ENCODE assay signal across 11 cellular contexts in the genomic region with DNA sequence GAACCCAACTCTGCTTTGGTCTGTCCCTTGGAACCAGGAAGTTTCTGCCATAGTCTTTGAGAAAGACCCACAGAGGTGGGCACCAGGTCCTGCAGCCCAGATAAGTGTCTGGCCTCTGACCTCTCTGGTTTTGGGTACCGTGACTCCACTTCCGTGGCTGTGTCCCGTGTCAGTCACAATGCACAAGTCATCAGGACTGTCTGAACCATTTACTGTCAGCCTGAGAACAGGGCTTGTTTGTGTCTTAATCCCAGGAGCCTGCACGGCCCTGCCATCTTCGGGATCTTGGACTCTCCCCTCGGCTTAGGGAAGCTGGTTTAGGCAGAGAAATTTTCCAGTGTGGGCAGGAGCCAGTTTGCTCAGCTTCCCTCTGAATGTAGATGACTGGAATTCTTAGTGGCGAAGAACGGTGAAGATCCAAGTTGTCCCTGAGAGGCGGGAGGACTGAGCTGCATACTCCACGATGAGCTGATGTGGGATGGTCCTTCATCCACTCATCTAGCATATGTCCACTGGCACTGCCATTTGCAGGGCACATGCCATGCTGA. TPM values are rescaled to one million over a fixed set of nuclear protein-coding genes. Genes with fewer than 3 reads are reported as not detected.
DNase-seq lines count a peak whose midpoint lies in the region; ATAC-seq and TF ChIP-seq lines count a peak whose summit lies in the region.
"Had no signal": no experiment of that assay in that cellular context is flagged by ENCODE, and none has a peak within 500 bp of the region (broad histone marks: within the 10 kb centered on the region; RNA-seq: fewer than 3 reads in every experiment).

No MANE protein-coding gene starts in this region.

- H3K9me3 ChIP-seq in fibroblast of lung (ENCODE audit: control insufficient read depth, insufficient read depth, low read depth, low read length) (no peaks in the 10 kb centered on the region), osteoblast (ENCODE audit: low read depth, low read length) (no peaks in the 10 kb centered on the region), upper lobe of left lung (no peaks in the 10 kb centered on the region), MG63 (no peaks in the 10 kb centered on the region)
- H3K9me3 ChIP-seq: Caco-2 had no signal

- TF ChIP-seq CTCF in fibroblast of lung (conservative IDR thresholded peaks at IDR 0.05 in 1 of 2, IDR thresholded peaks at IDR 0.05 in 1 of 2; ENCODE audit: low read depth in 1 of 2, low read length in 2 of 2) (no peak), osteoblast (IDR thresholded peaks at IDR 0.05; ENCODE audit: extremely low read depth, low read depth, low read length) (no peak), upper lobe of left lung (IDR thresholded peaks at IDR 0.05) (no peak)

- DNase-seq in fibroblast of lung (ENCODE audit: low read depth in 2 of 2) (peak in 1 of 2 donors; percentile 38), osteoblast (ENCODE audit: insufficient read length, low spot score, missing footprints) (no peak), upper lobe of left lung (no peak), dermis blood vessel endothelial cell (no peak), MG63 (no peak)
- DNase-seq: activated T-cell treated with anti-CD3 and anti-CD28 coated beads for 4 hours, Caco-2, nephron progenitor cell had no signal

- no peak overlapping the region for H3K9ac ChIP-seq in fibroblast of lung (ENCODE audit: insufficient read depth, low read length)

- H3K27me3 ChIP-seq in fibroblast of lung (ENCODE audit: control insufficient read depth, insufficient read depth, low read length), result no peaks in the 10 kb centered on the region
- no peaks in the 10 kb centered on the region for H3K27me3 ChIP-seq in osteoblast (ENCODE audit: insufficient read depth, low read length)
- H3K27me3 ChIP-seq in upper lobe of left lung, result no peaks in the 10 kb centered on the region
- H3K27me3 ChIP-seq in MG63, result no peaks in the 10 kb centered on the region

- H3K4me2 ChIP-seq in fibroblast of lung (ENCODE audit: extremely low read depth, insufficient read depth, low read length), result peak overlapping the region; percentile 46
- H3K4me2 ChIP-seq in osteoblast (ENCODE audit: insufficient read depth, low read length), result peak overlapping the region; percentile 82

- TF ChIP-seq EP300 in upper lobe of left lung (IDR thresholded peaks at IDR 0.05), result peak in 1 of 4 donors; percentile 65

- H2AFZ ChIP-seq in fibroblast of lung (ENCODE audit: low read length) (no peak overlapping the region), osteoblast (ENCODE audit: low read length) (no peak overlapping the region)
- H2AFZ ChIP-seq: PC-9 had no signal

- no peak for TF ChIP-seq POLR2A in upper lobe of left lung (IDR thresholded peaks at IDR 0.05)

- H3K27ac ChIP-seq in adipose tissue (ENCODE audit: low read depth, low read length) (peak overlapping the region; percentile 42), fibroblast of lung (ENCODE audit: insufficient read depth, low read length) (peak overlapping the region; percentile 96), osteoblast (ENCODE audit: low read depth, low read length) (peak overlapping the region; percentile 84), upper lobe of left lung (peak overlapping the region; percentile 92 to 97 (median 96))

- H3K79me2 ChIP-seq in fibroblast of lung (ENCODE audit: control insufficient read depth, insufficient read depth, low read length), result peaks cover 46% of the 10 kb centered on the region
- peaks cover 69% of the 10 kb centered on the region for H3K79me2 ChIP-seq in osteoblast (ENCODE audit: insufficient read depth, low read length)

- H4K20me1 ChIP-seq in fibroblast of lung (ENCODE audit: control insufficient read depth, extremely low read depth, insufficient read depth, low read length), result no peaks in the 10 kb centered on the region
- H4K20me1 ChIP-seq in osteoblast (ENCODE audit: insufficient read depth, low read length), result peaks cover 34% of the 10 kb centered on the region

- no peak overlapping the region for H3K4me3 ChIP-seq in fibroblast of lung (replicated peaks in 1 of 4; ENCODE audit: control extremely low read depth in 1 of 4, insufficient read depth in 1 of 4, low read depth in 3 of 4, low read length in 4 of 4)
- no peak overlapping the region for H3K4me3 ChIP-seq in osteoblast (ENCODE audit: insufficient read depth, low read length)
- no peak overlapping the region for H3K4me3 ChIP-seq in upper lobe of left lung
- no peak overlapping the region for H3K4me3 ChIP-seq in MG63
- H3K4me3 ChIP-seq: PC-9 had no signal

- H3K36me3 ChIP-seq in fibroblast of lung (ENCODE audit: control insufficient read depth, insufficient read depth, low read length), result peaks cover 2% of the 10 kb centered on the region
- H3K36me3 ChIP-seq in osteoblast (ENCODE audit: insufficient read depth, low read length), result peaks cover 6% of the 10 kb centered on the region
- H3K36me3 ChIP-seq in upper lobe of left lung, result no peaks in the 10 kb centered on the region
- 0 out of 2 replicates have a peak, but pooled peaks cover 1% of the 10 kb centered on the region for H3K36me3 ChIP-seq in MG63

- H3K4me1 ChIP-seq in fibroblast of lung (ENCODE audit: control insufficient read depth, extremely low read depth, insufficient read depth, low read length) (peaks cover 60% of the 10 kb centered on the region), osteoblast (ENCODE audit: insufficient read depth, low read length) (peaks cover 84% of the 10 kb centered on the region), upper lobe of left lung (peaks cover 72 to 78% (median 76%) of the 10 kb centered on the region in 4 donors)

- no peak for ATAC-seq in upper lobe of left lung (ENCODE audit: low FRiP score in 2 of 2)
- no peak for ATAC-seq in GM19023 (IDR thresholded peaks at IDR 0.05; ENCODE audit: unreplicated experiment)

- WGBS in adipose tissue, 3 donors, result 79 to 91% (median 81%) methylated on average over 10 of the region's 10 CpGs
- 73 to 87% methylated on average over 5 to 10 of the region's 10 CpGs for WGBS in upper lobe of left lung, 2 donors

RNA-seq across cellular contexts. Expression of gene GSN, which starts 12.0 kb away (rescaled TPM):
- polyA plus RNA-seq in adipose tissue, result 1,000 to 10,000 TPM in 2 of 3 donors, 100 to 1,000 TPM in 1; 183 to 2,232 (median 1,519) TPM
- total RNA-seq in fibroblast of lung, result 326 and 588 TPM in 2 replicates
- polyA plus RNA-seq in fibroblast of lung, result 388 and 432 TPM in 2 replicates
- polyA plus RNA-seq in fibroblast of lung (2012), result 328 and 371 TPM in 2 replicates
- 613 and 774 TPM in 2 replicates for polyA minus RNA-seq in fibroblast of lung (ENCODE audit: low replicate concordance)
- total RNA-seq in osteoblast, result 372 and 405 TPM in 2 replicates
- total RNA-seq in upper lobe of left lung, result 100 to 1,000 TPM; 217 to 935 (median 648) TPM
- total RNA-seq in dermis blood vessel endothelial cell, result 350 and 1,127 TPM in 2 replicates
- 59.8 and 75.0 TPM in 2 replicates for total RNA-seq in MG63 (2014; rRNA removed; shearing (Covaris generic); ENCODE audit: low replicate concordance)

Comparison
In these comparisons a context has a peak if more than half of its experiments do, and no peak if none do; other contexts are left out.
1. H3K27ac ChIP-seq: peak in every context shown above with its lines; median percentile 96 in fibroblast of lung; 96 in upper lobe of left lung; 84 in osteoblast; 42 in adipose tissue.